In the genomic region with DNA sequence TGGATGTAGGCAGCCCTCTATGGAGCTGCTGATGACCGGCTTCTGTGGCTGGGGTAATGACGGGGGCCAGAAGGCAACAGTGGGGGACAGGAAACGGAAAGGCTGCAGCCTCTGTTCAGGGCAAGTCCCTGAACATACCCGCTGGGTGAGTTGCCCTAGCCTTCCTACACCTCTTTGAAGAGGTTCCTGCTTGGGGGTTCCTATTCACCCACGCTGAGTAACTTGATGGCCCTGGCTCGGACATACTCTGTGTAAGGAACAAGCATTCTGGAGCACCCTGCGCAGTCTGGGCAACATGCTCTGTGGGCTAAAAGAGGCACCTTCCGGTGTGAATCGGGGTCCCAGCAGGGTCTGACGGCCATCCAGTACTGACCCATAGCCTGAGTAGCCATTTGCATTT, we compare ENCODE assay signal across 7 cellular contexts. TPM values are rescaled to one million over a fixed set of nuclear protein-coding genes. Genes with fewer than 3 reads are reported as not detected.
"Had no signal": no experiment of that assay in that cellular context is flagged by ENCODE, and none has a peak within 500 bp of the region (broad histone marks: within the 10 kb centered on the region; RNA-seq: fewer than 3 reads in every experiment).

No MANE protein-coding gene starts in this region.

- H3K36me3 Mint-ChIP-seq: IgD-negative memory B cell had no signal

- H3K4me3 Mint-ChIP-seq: HFFc6, IgD-negative memory B cell had no signal

- H3K27ac Mint-ChIP-seq: HFFc6 had no signal

- H3K27me3 Mint-ChIP-seq: IgD-negative memory B cell had no signal

- H3K4me1 Mint-ChIP-seq: IgD-negative memory B cell had no signal

- DNase-seq: GM23248, GOT3, H7, HFFc6 had no signal

- ATAC-seq: HCT116, HepG2 had no signal

RNA-seq across cellular contexts. Expression of gene GSC, which starts 17.7 kb away (rescaled TPM):
- total RNA-seq: HepG2, HFFc6 had no signal
